Comparison of ENCODE assay signal across 1 cellular context in genomic region chr17:43449470-43450202, GRCh38.
TF ChIP-seq lines count a peak whose summit lies in the region.

No MANE protein-coding gene starts in this region.

TF ChIP-seq in HepG2, 621 proteins besides CTCF, POLR2A, EP300 and RAD21 (continues in another document):
- TF ChIP-seq MLX (CRISPR knock-in tag; IDR thresholded peaks at IDR 0.05) (peak; percentile 61; the same call in 1 of the 2 replicates), GMEB1 (CRISPR knock-in tag; IDR thresholded peaks at IDR 0.05; ENCODE audit: borderline replicate concordance) (peak; percentile 38; the same call in 1 of the 2 replicates), ZNF343 (CRISPR knock-in tag; IDR thresholded peaks at IDR 0.05) (no peak), MIER2 (CRISPR knock-in tag; IDR thresholded peaks at IDR 0.05) (peak; percentile 20; the same call in 1 of the 2 replicates), ZGPAT (CRISPR knock-in tag; IDR thresholded peaks at IDR 0.05) (peak; percentile 93), FUBP1 (CRISPR knock-in tag; IDR thresholded peaks at IDR 0.05; ENCODE audit: borderline replicate concordance) (0 out of 2 replicates have a peak, but pooled peaks have one; percentile 8), ZNF30 (CRISPR knock-in tag; IDR thresholded peaks at IDR 0.05) (no peak), ETV6 (CRISPR knock-in tag; conservative IDR thresholded peaks at IDR 0.05) (no peak), ZSCAN12 (CRISPR knock-in tag; IDR thresholded peaks at IDR 0.05) (0 out of 2 replicates have a peak, but pooled peaks have one; percentile 62), YEATS2 (CRISPR knock-in tag; IDR thresholded peaks at IDR 0.05; ENCODE audit: borderline replicate concordance) (peak; percentile 60; the same call in 1 of the 2 replicates), THRA (CRISPR knock-in tag; IDR thresholded peaks at IDR 0.05; ENCODE audit: borderline replicate concordance) (peak; percentile 89), ZNF362 (CRISPR knock-in tag; IDR thresholded peaks at IDR 0.05; ENCODE audit: borderline replicate concordance) (no peak), ZBTB40 (IDR thresholded peaks at IDR 0.05) (no peak), ZBTB40 (CRISPR knock-in tag; IDR thresholded peaks at IDR 0.05) (peak; percentile 85), ZMAT3 (CRISPR knock-in tag; conservative IDR thresholded peaks at IDR 0.05) (0 out of 2 replicates have a peak, but pooled peaks have one; percentile 64), NFE2 (CRISPR knock-in tag; IDR thresholded peaks at IDR 0.05) (peak; percentile 82), XRCC5 (optimal IDR thresholded peaks at IDR 0.05; ENCODE audit: low read length) (peak; percentile 74), SOX5 (CRISPR knock-in tag; IDR thresholded peaks at IDR 0.05; ENCODE audit: borderline replicate concordance) (peak; percentile 88), ZEB1 (IDR thresholded peaks at IDR 0.05; ENCODE audit: insufficient replicate concordance, low read depth) (peak; percentile 73), ATF1 (CRISPR knock-in tag; IDR thresholded peaks at IDR 0.05) (peak; percentile 69; the same call in 1 of the 2 replicates), ZNF280D (CRISPR knock-in tag; IDR thresholded peaks at IDR 0.05) (peak; percentile 61), BATF2 (CRISPR knock-in tag; IDR thresholded peaks at IDR 0.05) (no peak), ZNF816 (CRISPR knock-in tag; IDR thresholded peaks at IDR 0.05; ENCODE audit: borderline replicate concordance) (peak; percentile 84; the same call in 1 of the 2 replicates), ZNF878 (CRISPR knock-in tag; IDR thresholded peaks at IDR 0.05) (0 out of 2 replicates have a peak, but pooled peaks have one; percentile 78), DNMT3B (CRISPR knock-in tag; conservative IDR thresholded peaks at IDR 0.05) (0 out of 2 replicates have a peak, but pooled peaks have one; percentile 51), KDM3A (CRISPR knock-in tag; IDR thresholded peaks at IDR 0.05; ENCODE audit: low read depth) (peak; percentile 90; the same call in 1 of the 2 replicates), ZNF260 (CRISPR knock-in tag; IDR thresholded peaks at IDR 0.05; ENCODE audit: borderline replicate concordance, low read depth) (no peak), ESRRA (CRISPR knock-in tag; IDR thresholded peaks at IDR 0.05; ENCODE audit: low read depth) (peak; percentile 96), CEBPB (IDR thresholded peaks at IDR 0.05; ENCODE audit: borderline replicate concordance, low read depth, low read length) (peak; percentile 99), FOSL2 (CRISPR knock-in tag; IDR thresholded peaks at IDR 0.05) (peak; percentile 82), RORA (CRISPR knock-in tag; IDR thresholded peaks at IDR 0.05) (no peak), KAT7 (CRISPR knock-in tag; IDR thresholded peaks at IDR 0.05; ENCODE audit: borderline replicate concordance) (no peak; the same call in 1 of the 2 replicates), SAP130 (CRISPR knock-in tag; IDR thresholded peaks at IDR 0.05; ENCODE audit: low read depth) (peak; percentile 77), ZFP82 (CRISPR knock-in tag; IDR thresholded peaks at IDR 0.05; ENCODE audit: borderline replicate concordance) (peak; percentile 40; the same call in 1 of the 2 replicates), HNRNPLL (IDR thresholded peaks at IDR 0.05; ENCODE audit: low read depth, low read length, poor library complexity, severe bottlenecking) (no peak), SMC3 (IDR thresholded peaks at IDR 0.05; ENCODE audit: low read length) (peak; percentile 54)
